In the genomic region with DNA sequence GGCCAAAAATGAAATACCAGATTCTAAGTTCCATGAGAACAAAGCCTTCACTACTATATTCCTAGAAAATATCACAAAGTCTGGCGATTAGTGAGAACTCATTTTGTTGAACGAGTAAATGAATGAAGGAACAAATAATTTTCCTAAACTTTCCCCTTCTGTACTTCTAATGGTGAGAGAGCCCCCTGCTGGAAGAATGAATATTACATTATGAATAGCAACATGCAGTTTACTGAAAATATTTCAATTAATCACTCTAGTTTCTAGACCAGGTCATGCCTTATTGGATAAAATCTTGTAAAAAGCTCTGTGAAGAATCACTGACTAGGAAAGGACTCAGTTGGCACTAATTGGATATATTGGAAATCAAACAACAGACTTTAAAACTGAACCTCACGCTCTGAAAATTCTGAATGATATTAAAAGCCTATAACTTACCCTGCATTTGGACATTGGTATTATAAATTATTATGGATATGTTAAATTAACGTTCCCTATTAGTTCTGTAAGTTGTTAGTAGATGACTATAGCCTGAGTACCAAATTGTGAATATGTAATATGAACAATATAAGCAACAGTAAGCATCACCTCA, we compare ENCODE assay signal across 8 cellular contexts. TPM values are rescaled to one million over a fixed set of nuclear protein-coding genes. Genes with fewer than 3 reads are reported as not detected.
DNase-seq lines count a peak whose midpoint lies in the region; ATAC-seq, FAIRE-seq and TF ChIP-seq lines count a peak whose summit lies in the region.

No MANE protein-coding gene starts in this region.

- peaks cover 4 to 26% (median 9%) of the 10 kb centered on the region in 3 donors for H3K27me3 Mint-ChIP-seq in CD14-positive monocyte (ENCODE audit: low read depth in 3 of 3)

- TF ChIP-seq POLR2A in right lobe of liver (IDR thresholded peaks at IDR 0.05) = no peak

- DNase-seq in CD14-positive monocyte (ENCODE audit: low spot score) = no peak
- DNase-seq in HEK293T (ENCODE audit: extremely low spot score) = peak; percentile 45
- DNase-seq in NCI-H526 treated with DMSO at 0.1 percent for 48 hours (lab: John Stamatoyannopoulos, UW) = peak; percentile 50
- DNase-seq in bronchial epithelial cell (ENCODE audit: low read depth) = peak; percentile 42
- no peak for DNase-seq in right lobe of liver
- no peak for DNase-seq in ureter (ENCODE audit: low spot score)

- intact Hi-C loops in CD14-positive monocyte (cut with micrococcal nuclease) (loop anchor here (1.0 to 2.0 kb wide), 2 partner anchors 207 to 208 kb away; no protein-coding TSS in a partner anchor), right lobe of liver (cut with DNase I) (loop anchor here in 1 of 2 donors (5.0 kb wide), 1 partner anchor 207 kb away; no protein-coding TSS in a partner anchor)

- peaks cover 4% of the 10 kb centered on the region for H3K4me1 Mint-ChIP-seq in CD14-positive monocyte

- no peak overlapping the region for H3K27ac Mint-ChIP-seq in CD14-positive monocyte

- no peak for FAIRE-seq in bronchial epithelial cell (lab: Jason Lieb, UNC)

- H3K9me3 Mint-ChIP-seq in CD14-positive monocyte = peaks cover 0 to 6% (median 0%) of the 10 kb centered on the region in 7 donors

- POLR2A ChIA-PET in HEK293T (lab: Yijun Ruan, JAX) = no interaction called here

- ATAC-seq in right lobe of liver (peak; percentile 36 to 67 (median 63)), HG03439 (IDR thresholded peaks at IDR 0.05; ENCODE audit: unreplicated experiment) (no peak), HG02571 (IDR thresholded peaks at IDR 0.05; ENCODE audit: unreplicated experiment) (no peak)

- H3K4me1 ChIP-seq in right lobe of liver = no peaks in the 10 kb centered on the region

- H3K4me3 Mint-ChIP-seq in CD14-positive monocyte = no peak overlapping the region

- WGBS in right lobe of liver (ENCODE audit: insufficient coverage, low coverage, low lambda C conversion rate, missing lambda C conversion rate) = 25% methylated on average over 4 of the region's 4 CpGs

- H3K36me3 ChIP-seq in bronchial epithelial cell (ENCODE audit: control insufficient read depth, insufficient read depth, low read length) (no peaks in the 10 kb centered on the region), right lobe of liver (no peaks in the 10 kb centered on the region)

- H3K4me3 ChIP-seq in bronchial epithelial cell (ENCODE audit: low read depth, low read length) = no peak overlapping the region
- H3K4me3 ChIP-seq in right lobe of liver = no peak overlapping the region

- H3K27ac ChIP-seq in right lobe of liver = no peak overlapping the region

- no peaks in the 10 kb centered on the region for H3K9me3 ChIP-seq in right lobe of liver

- no peaks in the 10 kb centered on the region for H3K27me3 ChIP-seq in bronchial epithelial cell (ENCODE audit: control insufficient read depth, insufficient read depth, low read length)
- H3K27me3 ChIP-seq in right lobe of liver = no peaks in the 10 kb centered on the region

- TF ChIP-seq CTCF in CD14-positive monocyte (IDR thresholded peaks at IDR 0.05) (peak; percentile 92), bronchial epithelial cell (IDR thresholded peaks at IDR 0.05; ENCODE audit: insufficient read depth, low read length, severe bottlenecking) (peak; percentile 34), right lobe of liver (IDR thresholded peaks at IDR 0.05) (peak; percentile 67 to 84 (median 76))

- CTCF ChIA-PET in HEK293T (lab: Yijun Ruan, JAX) = interaction anchor here (0.6 to 3.9 kb wide), 3 partner anchors 64 to 208 kb away, joined by 3 to 18 read pairs (median 4); no protein-coding TSS in a partner anchor

- no peaks in the 10 kb centered on the region for H3K36me3 Mint-ChIP-seq in CD14-positive monocyte

TF ChIP-seq in HEK293T, 16 proteins besides CTCF, POLR2A, EP300 and RAD21:
- no peak for TF ChIP-seq ZNF384 (IDR thresholded peaks at IDR 0.05)
- TF ChIP-seq PKNOX1 (IDR thresholded peaks at IDR 0.05) = 0 out of 2 replicates have a peak, but pooled peaks have one; percentile 2
- TF ChIP-seq ARNT (IDR thresholded peaks at IDR 0.05) = no peak

RNA-seq across cellular contexts. Expression of gene MTPN, which starts 32.4 kb away (rescaled TPM):
- polyA plus RNA-seq in CD14-positive monocyte = 100 to 1,000 TPM; 142 to 156 TPM
- 90.6 and 118 TPM in 2 replicates for total RNA-seq in bronchial epithelial cell
- total RNA-seq in right lobe of liver = 10 to 100 TPM; 31.6 to 42.3 (median 39.5) TPM
- 93.8 TPM for total RNA-seq in ureter

Comparison
In these comparisons a context has a peak if more than half of its experiments do, and no peak if none do; other contexts are left out.
1. DNase-seq: peak in HEK293T (single experiment), NCI-H526 treated with DMSO at 0.1 percent for 48 hours (single experiment) and bronchial epithelial cell (single experiment); none in CD14-positive monocyte (single experiment), right lobe of liver (0 of 3) and ureter (single experiment).
2. CTCF ChIP-seq: peak in every context shown above with its lines; median percentile 92 in CD14-positive monocyte; 76 in right lobe of liver; 34 in bronchial epithelial cell.
3. ATAC-seq: peak in right lobe of liver (4 of 4); none in HG03439 (single experiment) and HG02571 (single experiment).